17 cellular contexts compared by ENCODE assay signal in genomic region chr6:130320908-130321307, GRCh38.
DNase-seq lines count a peak whose midpoint lies in the region; ATAC-seq and TF ChIP-seq lines count a peak whose summit lies in the region.
"Had no signal": no experiment of that assay in that cellular context is flagged by ENCODE, and none has a peak within 500 bp of the region (broad histone marks: within the 10 kb centered on the region; RNA-seq: fewer than 3 reads in every experiment).

No MANE protein-coding gene starts in this region.

- no peaks in the 10 kb centered on the region for H3K4me1 ChIP-seq in RWPE2 (ENCODE audit: insufficient read depth, poor library complexity, severe bottlenecking)
- H3K4me1 ChIP-seq: HAP-1 had no signal

- H3K36me3 Mint-ChIP-seq in stimulated activated effector memory CD8-positive, alpha-beta T cell treated with anti-CD3 and anti-CD28 coated beads, Interleukin-12 subunit alpha, Interleukin-12 subunit beta, amount 100 ng/mL, for 72 hours: no peaks in the 10 kb centered on the region

- no peaks in the 10 kb centered on the region for H3K27me3 ChIP-seq in RWPE2 (ENCODE audit: insufficient read depth, poor library complexity, severe bottlenecking)

- no peaks in the 10 kb centered on the region for H3K9me3 Mint-ChIP-seq in stimulated activated effector memory CD8-positive, alpha-beta T cell treated with anti-CD3 and anti-CD28 coated beads, Interleukin-12 subunit alpha, Interleukin-12 subunit beta, amount 100 ng/mL, for 72 hours
- H3K9me3 Mint-ChIP-seq: CD4-positive, alpha-beta T cell; IgD-negative memory B cell had no signal

- no peak overlapping the region for H3K27ac Mint-ChIP-seq in stimulated activated effector memory CD8-positive, alpha-beta T cell treated with anti-CD3 and anti-CD28 coated beads, Interleukin-12 subunit alpha, Interleukin-12 subunit beta, amount 100 ng/mL, for 72 hours
- H3K27ac Mint-ChIP-seq: B cell; CD4-positive, alpha-beta T cell; IgD-negative memory B cell had no signal

- 0 out of 3 replicates have a peak, but pooled peaks have one; percentile 19 for ATAC-seq in RWPE2 (ENCODE audit: low read depth)
- ATAC-seq in stimulated activated effector memory CD8-positive, alpha-beta T cell treated with anti-CD3 and anti-CD28 coated beads, Interleukin-12 subunit alpha, Interleukin-12 subunit beta, amount 100 ng/mL, for 72 hours: peak; percentile 54
- ATAC-seq in HG03135 (IDR thresholded peaks at IDR 0.05; ENCODE audit: unreplicated experiment): no peak

- no peaks in the 10 kb centered on the region for H3K4me1 Mint-ChIP-seq in stimulated activated effector memory CD8-positive, alpha-beta T cell treated with anti-CD3 and anti-CD28 coated beads, Interleukin-12 subunit alpha, Interleukin-12 subunit beta, amount 100 ng/mL, for 72 hours
- H3K4me1 Mint-ChIP-seq: B cell had no signal

- H3K27ac ChIP-seq in RWPE2 (ENCODE audit: poor library complexity, severe bottlenecking): no peak overlapping the region
- H3K27ac ChIP-seq: KMS-11 had no signal

- no peak overlapping the region for H3K4me3 Mint-ChIP-seq in stimulated activated effector memory CD8-positive, alpha-beta T cell treated with anti-CD3 and anti-CD28 coated beads, Interleukin-12 subunit alpha, Interleukin-12 subunit beta, amount 100 ng/mL, for 72 hours
- H3K4me3 Mint-ChIP-seq: B cell; CD4-positive, alpha-beta T cell; IgD-negative memory B cell had no signal

- no peak overlapping the region for H3K4me3 ChIP-seq in RWPE2 (ENCODE audit: severe bottlenecking)
- H3K4me3 ChIP-seq in fibroblast of mammary gland (ENCODE audit: control insufficient read depth, low read depth, low read length): no peak overlapping the region
- H3K4me3 ChIP-seq: HAP-1 had no signal

- H3K36me3 ChIP-seq in RWPE2 (ENCODE audit: low read depth): no peaks in the 10 kb centered on the region
- H3K36me3 ChIP-seq: HAP-1 had no signal

- TF ChIP-seq CTCF in RWPE2 (IDR thresholded peaks at IDR 0.05; ENCODE audit: poor library complexity, severe bottlenecking): no peak
- no peak for TF ChIP-seq CTCF in fibroblast of mammary gland (conservative IDR thresholded peaks at IDR 0.05; ENCODE audit: control insufficient read depth, insufficient read depth, low read depth, low read length)

- DNase-seq in ELR (ENCODE audit: low read depth): peak; percentile 37
- no peak for DNase-seq in RWPE2 (ENCODE audit: low spot score)
- peak; percentile 6 for DNase-seq in fibroblast of mammary gland (ENCODE audit: low read depth)
- no peak for DNase-seq in stimulated activated effector memory CD8-positive, alpha-beta T cell treated with anti-CD3 and anti-CD28 coated beads, Interleukin-12 subunit alpha, Interleukin-12 subunit beta, amount 100 ng/mL, for 72 hours (ENCODE audit: low spot score in 2 of 2)
- no peak for DNase-seq in hippocampal formation (lab: John Stamatoyannopoulos, UW)
- no peak for DNase-seq in NCI-H2029 (lab: John Stamatoyannopoulos, UW)
- DNase-seq: 8988T; ACHN; C1 segment of cervical spinal cord; Calu3; CD4-positive, alpha-beta T cell; DMS79 had no signal

- no peaks in the 10 kb centered on the region for H3K9me3 ChIP-seq in RWPE2 (ENCODE audit: severe bottlenecking)
- H3K9me3 ChIP-seq: HAP-1 had no signal

Comparison
In these comparisons a context has a peak if more than half of its experiments do, and no peak if none do; other contexts are left out.
1. DNase-seq: peak in ELR (single experiment) and fibroblast of mammary gland (single experiment); none in RWPE2 (single experiment), stimulated activated effector memory CD8-positive, alpha-beta T cell treated with anti-CD3 and anti-CD28 coated beads, Interleukin-12 subunit alpha, Interleukin-12 subunit beta, amount 100 ng/mL, for 72 hours (0 of 2), hippocampal formation (0 of 2) and NCI-H2029 (single experiment).